1 cellular context compared by ENCODE assay signal in the genomic region with DNA sequence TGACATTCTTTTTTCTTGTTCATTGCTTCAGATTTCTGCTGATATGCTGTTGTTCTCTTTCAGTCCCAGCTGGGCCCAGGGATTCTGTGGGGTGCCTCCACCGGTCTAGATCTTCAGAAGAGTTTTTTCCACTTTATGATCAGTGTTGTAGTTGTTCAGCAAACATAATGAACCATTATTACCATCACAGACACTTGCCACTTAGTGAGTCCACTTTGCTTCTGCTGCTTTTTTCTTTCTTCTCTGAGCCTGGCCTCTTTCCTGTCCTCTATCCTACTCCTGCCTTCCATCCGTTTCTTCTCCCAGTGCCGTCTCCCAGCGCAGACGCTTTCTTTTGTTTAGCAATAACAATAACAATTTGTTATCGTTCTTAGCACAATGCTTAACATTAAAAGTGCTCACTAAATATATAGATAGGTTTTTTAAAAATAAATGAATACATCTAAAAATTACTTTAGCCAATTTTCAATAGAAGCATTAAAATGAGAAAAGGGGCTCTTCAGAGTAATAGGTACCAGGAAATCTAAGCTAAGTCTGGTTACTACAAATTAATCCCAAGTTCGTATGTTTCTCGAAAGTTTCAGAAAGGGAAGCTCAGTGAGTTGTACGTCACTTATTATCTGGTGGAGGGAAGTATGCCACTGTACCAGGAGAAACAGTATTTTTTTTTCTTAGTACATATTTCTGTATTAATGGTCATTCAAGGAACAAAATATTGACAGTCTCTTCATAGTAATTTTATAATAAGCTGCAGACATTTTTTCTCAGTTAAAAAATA.
TF ChIP-seq lines count a peak whose summit lies in the region.

No MANE protein-coding gene starts in this region.

TF ChIP-seq in WTC11, 78 proteins besides CTCF, POLR2A, EP300 and RAD21 (continued from another document):
- TF ChIP-seq, protein P1, sequence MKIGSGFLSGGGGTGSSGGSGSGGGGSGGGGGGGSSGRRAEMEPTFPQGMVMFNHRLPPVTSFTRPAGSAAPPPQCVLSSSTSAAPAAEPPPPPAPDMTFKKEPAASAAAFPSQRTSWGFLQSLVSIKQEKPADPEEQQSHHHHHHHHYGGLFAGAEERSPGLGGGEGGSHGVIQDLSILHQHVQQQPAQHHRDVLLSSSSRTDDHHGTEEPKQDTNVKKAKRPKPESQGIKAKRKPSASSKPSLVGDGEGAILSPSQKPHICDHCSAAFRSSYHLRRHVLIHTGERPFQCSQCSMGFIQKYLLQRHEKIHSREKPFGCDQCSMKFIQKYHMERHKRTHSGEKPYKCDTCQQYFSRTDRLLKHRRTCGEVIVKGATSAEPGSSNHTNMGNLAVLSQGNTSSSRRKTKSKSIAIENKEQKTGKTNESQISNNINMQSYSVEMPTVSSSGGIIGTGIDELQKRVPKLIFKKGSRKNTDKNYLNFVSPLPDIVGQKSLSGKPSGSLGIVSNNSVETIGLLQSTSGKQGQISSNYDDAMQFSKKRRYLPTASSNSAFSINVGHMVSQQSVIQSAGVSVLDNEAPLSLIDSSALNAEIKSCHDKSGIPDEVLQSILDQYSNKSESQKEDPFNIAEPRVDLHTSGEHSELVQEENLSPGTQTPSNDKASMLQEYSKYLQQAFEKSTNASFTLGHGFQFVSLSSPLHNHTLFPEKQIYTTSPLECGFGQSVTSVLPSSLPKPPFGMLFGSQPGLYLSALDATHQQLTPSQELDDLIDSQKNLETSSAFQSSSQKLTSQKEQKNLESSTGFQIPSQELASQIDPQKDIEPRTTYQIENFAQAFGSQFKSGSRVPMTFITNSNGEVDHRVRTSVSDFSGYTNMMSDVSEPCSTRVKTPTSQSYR (CRISPR knock-in tag; IDR thresholded peaks at IDR 0.05) = no peak
- no peak for TF ChIP-seq FOXP1 (CRISPR knock-in tag; IDR thresholded peaks at IDR 0.05; ENCODE audit: borderline replicate concordance)
